Comparison of ENCODE assay signal across 29 cellular contexts in genomic region chr14:85574849-85575616, GRCh38. TPM values are rescaled to one million over a fixed set of nuclear protein-coding genes. Genes with fewer than 3 reads are reported as not detected.
A peak's percentile ranks its signal among the peaks of the same experiment; 100 is the strongest.
DNase-seq lines count a peak whose midpoint lies in the region; ATAC-seq and TF ChIP-seq lines count a peak whose summit lies in the region.
"Had no signal": no experiment of that assay in that cellular context is flagged by ENCODE, and none has a peak within 500 bp of the region (broad histone marks: within the 10 kb centered on the region; RNA-seq: fewer than 3 reads in every experiment).

No MANE protein-coding gene starts in this region.

- DNase-seq in GM23338 (ENCODE audit: low spot score): peak; percentile 28
- DNase-seq in SJSA1 (ENCODE audit: low read depth in 1 of 2, low spot score in 2 of 2): no peak
- no peak for DNase-seq in psoas muscle
- DNase-seq in GM19238 (ENCODE audit: insufficient read length, low spot score): no peak
- DNase-seq in natural killer cell: no peak
- DNase-seq: activated CD8-positive, alpha-beta T cell treated with anti-CD3 and anti-CD28 coated beads for 36 hours; CD4-positive, alpha-beta memory T cell; cortex of kidney; EL; hippocampal formation; Kasumi-1; left ventricle myocardium inferior; midbrain; NCI-H146; NCI-H446 treated with DMSO at 0.1 percent for 48 hours; RPMI8226; stimulated activated CD4-positive, alpha-beta T cell treated with anti-CD3 and anti-CD28 coated beads, Interleukin-15, amount 100 ng/mL, for 24 hours; stimulated activated naive CD4-positive, alpha-beta T cell treated with Interleukin-2 at 50 U/mL for 16 hours; T-helper 2 cell had no signal

- H3K27ac Mint-ChIP-seq in GM23338: peak overlapping the region; percentile 84
- H3K27ac Mint-ChIP-seq in natural killer cell: no peak overlapping the region
- H3K27ac Mint-ChIP-seq: activated CD8-positive, alpha-beta T cell treated with anti-CD3 and anti-CD28 coated beads for 36 hours; activated naive CD4-positive, alpha-beta T cell treated with anti-CD3 and anti-CD28 coated beads, Interleukin-2, amount 50 U/mL, for 24 hours; activated T-helper 2 cell treated with anti-CD3 and anti-CD28 coated beads, Interferon-gamma antibody, Interleukin-2, Interleukin-4, amounts not matched to agents 10 μg/mL and 5 μg/mL and 100 μg/mL, durations not matched to agents 14 hours and 24 hours and 36 hours; CD4-positive, alpha-beta memory T cell; natural killer cell treated with Interleukin-12 subunit alpha and Interleukin-12 subunit beta and Interleukin-15 and Interleukin-18, amount 100 ng/mL, for 72 hours had no signal

- H3K79me2 ChIP-seq in GM23338 (replicated peaks; ENCODE audit: insufficient read depth): no peaks in the 10 kb centered on the region
- H3K79me2 ChIP-seq: parathyroid adenoma had no signal

- no peak overlapping the region for H3K9ac ChIP-seq in iPS-18a (ENCODE audit: low read length)
- H3K9ac ChIP-seq: parathyroid adenoma had no signal

- peaks cover 5% of the 10 kb centered on the region for H3K27me3 Mint-ChIP-seq in GM23338 (ENCODE audit: insufficient read depth, low read depth, poor library complexity)
- H3K27me3 Mint-ChIP-seq in natural killer cell (ENCODE audit: low read depth in 2 of 2): no peaks in the 10 kb centered on the region
- H3K27me3 Mint-ChIP-seq: activated CD8-positive, alpha-beta T cell treated with anti-CD3 and anti-CD28 coated beads for 36 hours; activated naive CD4-positive, alpha-beta T cell treated with anti-CD3 and anti-CD28 coated beads, Interleukin-2, amount 50 U/mL, for 24 hours; CD4-positive, alpha-beta memory T cell had no signal

- H3K27me3 ChIP-seq in GM23338 (ENCODE audit: insufficient read depth) (no peaks in the 10 kb centered on the region), SJSA1 (replicated peaks) (no peaks in the 10 kb centered on the region), iPS-18a (ENCODE audit: control insufficient read depth, insufficient read depth, low read length) (no peaks in the 10 kb centered on the region), psoas muscle (ENCODE audit: insufficient read depth in 3 of 3, low read length in 2 of 3) (no peaks in the 10 kb centered on the region)
- H3K27me3 ChIP-seq: gastroesophageal sphincter had no signal

- H3K9me3 Mint-ChIP-seq in GM23338: no peaks in the 10 kb centered on the region
- no peaks in the 10 kb centered on the region for H3K9me3 Mint-ChIP-seq in natural killer cell
- H3K9me3 Mint-ChIP-seq: activated T-helper 2 cell treated with anti-CD3 and anti-CD28 coated beads, Interferon-gamma antibody, Interleukin-2, Interleukin-4, amounts not matched to agents 10 μg/mL and 5 μg/mL and 100 μg/mL, durations not matched to agents 14 hours and 24 hours and 36 hours; natural killer cell treated with Interleukin-12 subunit alpha and Interleukin-12 subunit beta and Interleukin-15 and Interleukin-18, amount 100 ng/mL, for 72 hours had no signal

- H3K9me3 ChIP-seq in SJSA1 (replicated peaks) (no peaks in the 10 kb centered on the region), iPS-18a (ENCODE audit: control insufficient read depth, low read depth, low read length) (no peaks in the 10 kb centered on the region), psoas muscle (no peaks in the 10 kb centered on the region)
- H3K9me3 ChIP-seq: gastroesophageal sphincter, left ventricle myocardium inferior, thoracic aorta had no signal

- H3K36me3 ChIP-seq in GM23338 (ENCODE audit: insufficient read depth) (no peaks in the 10 kb centered on the region), SJSA1 (no peaks in the 10 kb centered on the region), iPS-18a (ENCODE audit: control insufficient read depth, low read depth, low read length) (no peaks in the 10 kb centered on the region), psoas muscle (ENCODE audit: insufficient read depth in 1 of 2, low read depth in 1 of 2) (no peaks in the 10 kb centered on the region)
- H3K36me3 ChIP-seq: gastroesophageal sphincter, left ventricle myocardium inferior, thoracic aorta had no signal

- no peaks in the 10 kb centered on the region for H4K20me1 ChIP-seq in GM23338 (replicated peaks; ENCODE audit: insufficient read depth)

- WGBS in psoas muscle, 3 donors: 54 to 61% (median 54%) methylated on average over 3 of the region's 3 CpGs

- intact Hi-C loops in psoas muscle (cut with DNase I) (loop anchor here (5.0 kb wide), 1 partner anchor 38 kb away; no protein-coding TSS in a partner anchor), natural killer cell (cut with micrococcal nuclease) (no loop called here)

- no peaks in the 10 kb centered on the region for H3K9me2 ChIP-seq in GM23338 (ENCODE audit: insufficient read depth)

- H3K36me3 Mint-ChIP-seq in GM23338 (ENCODE audit: low read depth): no peaks in the 10 kb centered on the region
- H3K36me3 Mint-ChIP-seq in natural killer cell: no peaks in the 10 kb centered on the region
- H3K36me3 Mint-ChIP-seq: activated naive CD4-positive, alpha-beta T cell treated with anti-CD3 and anti-CD28 coated beads, Interleukin-2, amount 50 U/mL, for 24 hours; CD4-positive, alpha-beta memory T cell; natural killer cell treated with Interleukin-12 subunit alpha and Interleukin-12 subunit beta and Interleukin-15 and Interleukin-18, amount 100 ng/mL, for 72 hours had no signal

- peak overlapping the region; percentile 41 for H3K4me2 ChIP-seq in GM23338

- H3K4me1 ChIP-seq in GM23338 (ENCODE audit: insufficient read depth) (peaks cover 36% of the 10 kb centered on the region), SJSA1 (replicated peaks) (peaks cover 60% of the 10 kb centered on the region), iPS-18a (ENCODE audit: control insufficient read depth, low read depth, low read length) (peaks cover 32% of the 10 kb centered on the region), psoas muscle (peaks cover 15% of the 10 kb centered on the region)
- H3K4me1 ChIP-seq: left ventricle myocardium inferior, parathyroid adenoma had no signal

- H3K4me3 Mint-ChIP-seq in GM23338: no peak overlapping the region
- H3K4me3 Mint-ChIP-seq in natural killer cell: no peak overlapping the region
- H3K4me3 Mint-ChIP-seq: activated CD8-positive, alpha-beta T cell treated with anti-CD3 and anti-CD28 coated beads for 36 hours; activated naive CD4-positive, alpha-beta T cell treated with anti-CD3 and anti-CD28 coated beads, Interleukin-2, amount 50 U/mL, for 24 hours; CD4-positive, alpha-beta memory T cell; natural killer cell treated with Interleukin-12 subunit alpha and Interleukin-12 subunit beta and Interleukin-15 and Interleukin-18, amount 100 ng/mL, for 72 hours had no signal

- H3K4me3 ChIP-seq in GM23338 (no peak overlapping the region), SJSA1 (no peak overlapping the region), iPS-18a (ENCODE audit: low read length) (no peak overlapping the region), psoas muscle (no peak overlapping the region)
- H3K4me3 ChIP-seq: gastroesophageal sphincter, left ventricle myocardium inferior, thoracic aorta had no signal

- TF ChIP-seq CTCF in GM23338 (conservative IDR thresholded peaks at IDR 0.05; ENCODE audit: low read depth in 2 of 2) (no peak), psoas muscle (IDR thresholded peaks at IDR 0.05) (no peak), natural killer cell (IDR thresholded peaks at IDR 0.05) (no peak)

- no peak overlapping the region for H2AFZ ChIP-seq in GM23338
- H2AFZ ChIP-seq: parathyroid adenoma had no signal

- H3K4me1 Mint-ChIP-seq in GM23338 (peaks cover 37% of the 10 kb centered on the region), natural killer cell (no peaks in the 10 kb centered on the region)
- H3K4me1 Mint-ChIP-seq: activated naive CD4-positive, alpha-beta T cell treated with anti-CD3 and anti-CD28 coated beads, Interleukin-2, amount 50 U/mL, for 24 hours; CD4-positive, alpha-beta memory T cell had no signal

- no peaks in the 10 kb centered on the region for H3F3A ChIP-seq in GM23338 (replicated peaks; ENCODE audit: low read depth)

- H3K27ac ChIP-seq in GM23338 (ENCODE audit: low read depth) (peak overlapping the region; percentile 67), SJSA1 (peak overlapping the region; percentile 25), iPS-18a (ENCODE audit: low read length) (peak overlapping the region; percentile 48), psoas muscle (peak overlapping the region; percentile 76)
- H3K27ac ChIP-seq: gastroesophageal sphincter, left ventricle myocardium inferior, parathyroid adenoma, thoracic aorta had no signal

- ATAC-seq in GM23338 (peak; percentile 83), psoas muscle (no peak), HG03159 (IDR thresholded peaks at IDR 0.05; ENCODE audit: unreplicated experiment) (no peak), natural killer cell (no peak)
- ATAC-seq: activated CD8-positive, alpha-beta T cell treated with anti-CD3 and anti-CD28 coated beads for 36 hours; gastroesophageal sphincter; HCT116; natural killer cell treated with Interleukin-12 subunit alpha and Interleukin-12 subunit beta and Interleukin-15 and Interleukin-18, amount 100 ng/mL, for 72 hours; sciatic nerve had no signal

TF ChIP-seq in GM23338, 12 proteins besides CTCF, POLR2A, EP300 and RAD21 (continues in another document):
- no peak for TF ChIP-seq ZNF114 (CRISPR knock-in tag; IDR thresholded peaks at IDR 0.05)

RNA-seq across cellular contexts. Expression of gene FLRT2, which starts 45.1 kb away (rescaled TPM):
- 5.4 and 7.4 TPM in 2 replicates for total RNA-seq in GM23338 (2014; rRNA removed; shearing (Covaris generic))
- polyA plus RNA-seq in GM23338 (2016; fragmentation: Nextera tagmentation; extraction: Ambion mirVana) (3.8 and 4.3 TPM in 2 replicates), psoas muscle (1 to 10 TPM; 1.3 to 2.4 (median 1.5) TPM)
- total RNA-seq in SJSA1 (2014; rRNA removed; shearing (Covaris generic)): 15.8 and 17.0 TPM in 2 replicates
- total RNA-seq in psoas muscle (10 to 100 TPM in 1 of 4 donors, 1 to 10 TPM in 3; 2.4 to 10.2 (median 7.0) TPM), natural killer cell (not detected)
- total RNA-seq: activated CD8-positive, alpha-beta T cell treated with anti-CD3 and anti-CD28 coated beads for 36 hours; activated T-helper 2 cell treated with anti-CD3 and anti-CD28 coated beads, Interferon-gamma antibody, Interleukin-2, Interleukin-4, amounts not matched to agents 10 μg/mL and 5 μg/mL and 100 μg/mL, durations not matched to agents 14 hours and 24 hours and 36 hours had no signal
- polyA plus RNA-seq: CD4-positive, alpha-beta memory T cell had no signal

Comparison
In these comparisons a context has a peak if more than half of its experiments do, and no peak if none do; other contexts are left out.
1. H3K27ac ChIP-seq: peak in every context shown above with its lines; median percentile 76 in psoas muscle; 67 in GM23338; 48 in iPS-18a; 25 in SJSA1.